13 cellular contexts compared by ENCODE assay signal in genomic region chr6:127951172-127951995, GRCh38. TPM values are rescaled to one million over a fixed set of nuclear protein-coding genes. Genes with fewer than 3 reads are reported as not detected.
DNase-seq lines count a peak whose midpoint lies in the region; ATAC-seq, FAIRE-seq and TF ChIP-seq lines count a peak whose summit lies in the region.
"Had no signal": no experiment of that assay in that cellular context is flagged by ENCODE, and none has a peak within 500 bp of the region (broad histone marks: within the 10 kb centered on the region; RNA-seq: fewer than 3 reads in every experiment).

No MANE protein-coding gene starts in this region.

- no peaks in the 10 kb centered on the region for H3K27me3 Mint-ChIP-seq in activated CD8-positive, alpha-beta T cell treated with anti-CD3 and anti-CD28 coated beads, Interleukin-2, amount 10 ng/mL, durations not matched to agents 7 days and 5 days (ENCODE audit: low read depth)
- H3K27me3 Mint-ChIP-seq in mesothelial cell of epicardium (ENCODE audit: low read depth): no peaks in the 10 kb centered on the region

- H3K27ac Mint-ChIP-seq in activated CD8-positive, alpha-beta T cell treated with anti-CD3 and anti-CD28 coated beads, Interleukin-2, amount 10 ng/mL, durations not matched to agents 7 days and 5 days: peak overlapping the region; percentile 94
- H3K27ac Mint-ChIP-seq in mesothelial cell of epicardium: no peak overlapping the region

- DNase-seq in GM10248 (ENCODE audit: extremely low spot score): peak; percentile 16
- DNase-seq in activated CD8-positive, alpha-beta T cell treated with anti-CD3 and anti-CD28 coated beads, Interleukin-2, amount 10 ng/mL, durations not matched to agents 7 days and 5 days: no peak
- no peak for DNase-seq in NCI-H1930 (lab: John Stamatoyannopoulos, UW)
- DNase-seq in D721Med (ENCODE audit: insufficient read length, low spot score): no peak
- no peak for DNase-seq in mesothelial cell of epicardium (ENCODE audit: low spot score in 2 of 2, unreplicated experiment in 2 of 2)
- DNase-seq in GM03348 (ENCODE audit: low spot score): no peak
- DNase-seq: body of pancreas, DMS 273 treated with DMSO at 0.1 percent for 48 hours, NCI-H524, transverse colon had no signal

- POLR2A ChIA-PET in GM10248 (lab: Yijun Ruan, JAX): no interaction called here
- POLR2A ChIA-PET in activated CD8-positive, alpha-beta T cell treated with anti-CD3 and anti-CD28 coated beads, Interleukin-2, amount 10 ng/mL, durations not matched to agents 7 days and 5 days (lab: Charles Lee): interaction anchor here (1.0 to 5.0 kb wide), 10 partner anchors 12 to 72 kb away, joined by 3 to 44 read pairs (median 8); partner anchors contain the start of gene THEMIS

- TF ChIP-seq CTCF in GM10248 (IDR thresholded peaks at IDR 0.05; ENCODE audit: control extremely low read depth, extremely low read depth, low read depth, missing control alignments) (no peak), D721Med (IDR thresholded peaks at IDR 0.05; ENCODE audit: insufficient read depth, missing control alignments) (no peak), mesothelial cell of epicardium (IDR thresholded peaks at IDR 0.05; ENCODE audit: unreplicated experiment) (no peak)

- no peak for FAIRE-seq in D721Med (lab: Jason Lieb, UNC)
- FAIRE-seq: TTC549 had no signal

- H3K4me3 Mint-ChIP-seq in activated CD8-positive, alpha-beta T cell treated with anti-CD3 and anti-CD28 coated beads, Interleukin-2, amount 10 ng/mL, durations not matched to agents 7 days and 5 days: peak overlapping the region; percentile 55
- H3K4me3 Mint-ChIP-seq in mesothelial cell of epicardium: no peak overlapping the region

- ATAC-seq in GM19468 (IDR thresholded peaks at IDR 0.05; ENCODE audit: extremely low read depth, unreplicated experiment) (peak; percentile 81), HG03108 (IDR thresholded peaks at IDR 0.05; ENCODE audit: unreplicated experiment) (peak; percentile 89)
- ATAC-seq in activated CD8-positive, alpha-beta T cell treated with anti-CD3 and anti-CD28 coated beads, Interleukin-2, amount 10 ng/mL, durations not matched to agents 7 days and 5 days: peak; percentile 72
- ATAC-seq: body of pancreas had no signal

- peaks cover 56% of the 10 kb centered on the region for H3K36me3 Mint-ChIP-seq in activated CD8-positive, alpha-beta T cell treated with anti-CD3 and anti-CD28 coated beads, Interleukin-2, amount 10 ng/mL, durations not matched to agents 7 days and 5 days (ENCODE audit: low read depth)
- H3K36me3 Mint-ChIP-seq in mesothelial cell of epicardium: no peaks in the 10 kb centered on the region

- peaks cover 73% of the 10 kb centered on the region for H3K4me1 Mint-ChIP-seq in activated CD8-positive, alpha-beta T cell treated with anti-CD3 and anti-CD28 coated beads, Interleukin-2, amount 10 ng/mL, durations not matched to agents 7 days and 5 days (ENCODE audit: low read depth)
- no peaks in the 10 kb centered on the region for H3K4me1 Mint-ChIP-seq in mesothelial cell of epicardium

- CTCF ChIA-PET in GM10248 (lab: Yijun Ruan, JAX): interaction anchor here (1.0 kb wide), 1 partner anchor 10 kb away, joined by 3 read pairs; no protein-coding TSS in a partner anchor
- CTCF ChIA-PET in activated CD8-positive, alpha-beta T cell treated with anti-CD3 and anti-CD28 coated beads, Interleukin-2, amount 10 ng/mL, durations not matched to agents 7 days and 5 days (lab: Charles Lee): interaction anchor here (0.9 to 4.8 kb wide), 12 partner anchors 9 to 377 kb away, joined by 3 to 54 read pairs (median 6); partner anchors contain the start of gene THEMIS

- peaks cover 12% of the 10 kb centered on the region for H3K9me3 Mint-ChIP-seq in activated CD8-positive, alpha-beta T cell treated with anti-CD3 and anti-CD28 coated beads, Interleukin-2, amount 10 ng/mL, durations not matched to agents 7 days and 5 days (ENCODE audit: insufficient read depth)
- peaks cover 3% of the 10 kb centered on the region for H3K9me3 Mint-ChIP-seq in mesothelial cell of epicardium

RNA-seq across cellular contexts. Expression of gene THEMIS, which starts 50.5 kb away (rescaled TPM):
- total RNA-seq in activated CD8-positive, alpha-beta T cell treated with anti-CD3 and anti-CD28 coated beads, Interleukin-2, amount 10 ng/mL, durations not matched to agents 7 days and 5 days: 100 to 1,000 TPM; 142 to 144 TPM
- total RNA-seq in mesothelial cell of epicardium: not detected in 3 replicates

Comparison
In these comparisons a context has a peak if more than half of its experiments do, and no peak if none do; other contexts are left out.
1. RNA of gene THEMIS, which starts 50.5 kb away (total RNA-seq): 142 to 144 TPM in activated CD8-positive, alpha-beta T cell treated with anti-CD3 and anti-CD28 coated beads, Interleukin-2, amount 10 ng/mL, durations not matched to agents 7 days and 5 days; not detected in mesothelial cell of epicardium; every median in the first group is over 100 times any median in the second.
2. Peak in every context shown above with its lines, with median percentiles within 50 percentile points of each other: ATAC-seq.